ENCODE assay signal across 1 cellular context in genomic region chr1:187638733-187639132, GRCh38.
TF ChIP-seq lines count a peak whose summit lies in the region.

No MANE protein-coding gene starts in this region.

TF ChIP-seq in GM23338, 12 proteins besides CTCF, POLR2A, EP300 and RAD21 (continued from another document):
- no peak for TF ChIP-seq CREB1 (CRISPR knock-in tag; IDR thresholded peaks at IDR 0.05; ENCODE audit: low read depth)
- no peak for TF ChIP-seq STAT1 (IDR thresholded peaks at IDR 0.05; ENCODE audit: unreplicated experiment)
- TF ChIP-seq, protein P1, sequence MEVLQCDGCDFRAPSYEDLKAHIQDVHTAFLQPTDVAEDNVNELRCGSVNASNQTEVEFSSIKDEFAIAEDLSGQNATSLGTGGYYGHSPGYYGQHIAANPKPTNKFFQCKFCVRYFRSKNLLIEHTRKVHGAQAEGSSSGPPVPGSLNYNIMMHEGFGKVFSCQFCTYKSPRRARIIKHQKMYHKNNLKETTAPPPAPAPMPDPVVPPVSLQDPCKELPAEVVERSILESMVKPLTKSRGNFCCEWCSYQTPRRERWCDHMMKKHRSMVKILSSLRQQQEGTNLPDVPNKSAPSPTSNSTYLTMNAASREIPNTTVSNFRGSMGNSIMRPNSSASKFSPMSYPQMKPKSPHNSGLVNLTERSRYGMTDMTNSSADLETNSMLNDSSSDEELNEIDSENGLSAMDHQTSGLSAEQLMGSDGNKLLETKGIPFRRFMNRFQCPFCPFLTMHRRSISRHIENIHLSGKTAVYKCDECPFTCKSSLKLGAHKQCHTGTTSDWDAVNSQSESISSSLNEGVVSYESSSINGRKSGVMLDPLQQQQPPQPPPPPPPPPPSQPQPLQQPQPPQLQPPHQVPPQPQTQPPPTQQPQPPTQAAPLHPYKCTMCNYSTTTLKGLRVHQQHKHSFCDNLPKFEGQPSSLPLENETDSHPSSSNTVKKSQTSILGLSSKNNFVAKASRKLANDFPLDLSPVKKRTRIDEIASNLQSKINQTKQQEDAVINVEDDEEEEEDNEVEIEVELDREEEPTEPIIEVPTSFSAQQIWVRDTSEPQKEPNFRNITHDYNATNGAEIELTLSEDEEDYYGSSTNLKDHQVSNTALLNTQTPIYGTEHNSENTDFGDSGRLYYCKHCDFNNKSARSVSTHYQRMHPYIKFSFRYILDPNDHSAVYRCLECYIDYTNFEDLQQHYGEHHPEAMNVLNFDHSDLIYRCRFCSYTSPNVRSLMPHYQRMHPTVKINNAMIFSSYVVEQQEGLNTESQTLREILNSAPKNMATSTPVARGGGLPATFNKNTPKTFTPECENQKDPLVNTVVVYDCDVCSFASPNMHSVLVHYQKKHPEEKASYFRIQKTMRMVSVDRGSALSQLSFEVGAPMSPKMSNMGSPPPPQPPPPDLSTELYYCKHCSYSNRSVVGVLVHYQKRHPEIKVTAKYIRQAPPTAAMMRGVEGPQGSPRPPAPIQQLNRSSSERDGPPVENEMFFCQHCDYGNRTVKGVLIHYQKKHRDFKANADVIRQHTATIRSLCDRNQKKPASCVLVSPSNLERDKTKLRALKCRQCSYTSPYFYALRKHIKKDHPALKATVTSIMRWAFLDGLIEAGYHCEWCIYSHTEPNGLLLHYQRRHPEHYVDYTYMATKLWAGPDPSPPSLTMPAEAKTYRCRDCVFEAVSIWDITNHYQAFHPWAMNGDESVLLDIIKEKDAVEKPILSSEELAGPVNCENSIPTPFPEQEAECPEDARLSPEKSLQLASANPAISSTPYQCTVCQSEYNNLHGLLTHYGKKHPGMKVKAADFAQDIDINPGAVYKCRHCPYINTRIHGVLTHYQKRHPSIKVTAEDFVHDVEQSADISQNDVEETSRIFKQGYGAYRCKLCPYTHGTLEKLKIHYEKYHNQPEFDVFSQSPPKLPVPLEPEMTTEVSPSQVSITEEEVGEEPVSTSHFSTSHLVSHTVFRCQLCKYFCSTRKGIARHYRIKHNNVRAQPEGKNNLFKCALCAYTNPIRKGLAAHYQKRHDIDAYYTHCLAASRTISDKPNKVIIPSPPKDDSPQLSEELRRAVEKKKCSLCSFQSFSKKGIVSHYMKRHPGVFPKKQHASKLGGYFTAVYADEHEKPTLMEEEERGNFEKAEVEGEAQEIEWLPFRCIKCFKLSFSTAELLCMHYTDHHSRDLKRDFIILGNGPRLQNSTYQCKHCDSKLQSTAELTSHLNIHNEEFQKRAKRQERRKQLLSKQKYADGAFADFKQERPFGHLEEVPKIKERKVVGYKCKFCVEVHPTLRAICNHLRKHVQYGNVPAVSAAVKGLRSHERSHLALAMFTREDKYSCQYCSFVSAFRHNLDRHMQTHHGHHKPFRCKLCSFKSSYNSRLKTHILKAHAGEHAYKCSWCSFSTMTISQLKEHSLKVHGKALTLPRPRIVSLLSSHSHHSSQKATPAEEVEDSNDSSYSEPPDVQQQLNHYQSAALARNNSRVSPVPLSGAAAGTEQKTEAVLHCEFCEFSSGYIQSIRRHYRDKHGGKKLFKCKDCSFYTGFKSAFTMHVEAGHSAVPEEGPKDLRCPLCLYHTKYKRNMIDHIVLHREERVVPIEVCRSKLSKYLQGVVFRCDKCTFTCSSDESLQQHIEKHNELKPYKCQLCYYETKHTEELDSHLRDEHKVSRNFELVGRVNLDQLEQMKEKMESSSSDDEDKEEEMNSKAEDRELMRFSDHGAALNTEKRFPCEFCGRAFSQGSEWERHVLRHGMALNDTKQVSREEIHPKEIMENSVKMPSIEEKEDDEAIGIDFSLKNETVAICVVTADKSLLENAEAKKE (CRISPR knock-in tag; IDR thresholded peaks at IDR 0.05), result no peak
- TF ChIP-seq ETS1 (IDR thresholded peaks at IDR 0.05), result no peak
